Comparison of ENCODE assay signal across 23 cellular contexts in genomic region chr3:194852345-194852744, GRCh38.
A peak's percentile ranks its signal among the peaks of the same experiment; 100 is the strongest.
DNase-seq lines count a peak whose midpoint lies in the region; ATAC-seq, FAIRE-seq and TF ChIP-seq lines count a peak whose summit lies in the region.
"Had no signal": no experiment of that assay in that cellular context is flagged by ENCODE, and none has a peak within 500 bp of the region (broad histone marks: within the 10 kb centered on the region; RNA-seq: fewer than 3 reads in every experiment).

No MANE protein-coding gene starts in this region.

- 84% methylated on average over 22 of the region's 22 CpGs for WGBS in prostate gland
- WGBS in spleen, 5 donors = 73 to 82% (median 76%) methylated on average over 22 of the region's 22 CpGs

- no peak overlapping the region for H3K27ac Mint-ChIP-seq in activated naive CD4-positive, alpha-beta T cell treated with anti-CD3 and anti-CD28 coated beads for 36 hours
- H3K27ac Mint-ChIP-seq: CD4-positive, alpha-beta memory T cell; GM23338 had no signal

- FAIRE-seq in HTR-8/SVneo (lab: Jason Lieb, UNC) = no peak
- FAIRE-seq: A549, GM12878, GM19239 had no signal

- peak overlapping the region; percentile 25 for H2AFZ ChIP-seq in parathyroid adenoma
- H2AFZ ChIP-seq: GM23338 had no signal

- no peak overlapping the region for H3K4me3 Mint-ChIP-seq in activated naive CD4-positive, alpha-beta T cell treated with anti-CD3 and anti-CD28 coated beads for 36 hours
- H3K4me3 Mint-ChIP-seq: CD4-positive, alpha-beta memory T cell; GM23338; H9 had no signal

- no peaks in the 10 kb centered on the region for H3K27me3 ChIP-seq in parathyroid adenoma (ENCODE audit: control insufficient read depth, insufficient read depth, low read length)
- no peaks in the 10 kb centered on the region for H3K27me3 ChIP-seq in prostate gland (replicated peaks; ENCODE audit: insufficient read depth)
- H3K27me3 ChIP-seq in spleen (replicated peaks in 1 of 7) = no peaks in the 10 kb centered on the region
- H3K27me3 ChIP-seq: BE2C; BLaER1 treated with 17β-estradiol and CSF1 and Interleukin-3, amounts not matched to agents 10 nM and 100 nM had no signal

- ATAC-seq in HG03135 (IDR thresholded peaks at IDR 0.05; ENCODE audit: unreplicated experiment) = no peak
- ATAC-seq in left cardiac atrium = no peak
- ATAC-seq: A549, GM12878, HCT116 had no signal

- TF ChIP-seq CTCF in parathyroid adenoma (IDR thresholded peaks at IDR 0.05) (no peak), prostate gland (IDR thresholded peaks at IDR 0.05) (no peak), spleen (IDR thresholded peaks at IDR 0.05 in 8 of 11, conservative IDR thresholded peaks at IDR 0.05 in 3 of 11) (no peak)

- H3K9me3 Mint-ChIP-seq in activated naive CD4-positive, alpha-beta T cell treated with anti-CD3 and anti-CD28 coated beads for 36 hours = no peaks in the 10 kb centered on the region
- H3K9me3 Mint-ChIP-seq: CD4-positive, alpha-beta memory T cell; GM23338; H9 had no signal

- DNase-seq in ELF-1 (ENCODE audit: low read depth, low spot score) = peak; percentile 42
- no peak for DNase-seq in prostate gland (ENCODE audit: low spot score)
- no peak for DNase-seq in spleen
- no peak for DNase-seq in HTR-8/SVneo (ENCODE audit: insufficient read length, low spot score)
- no peak for DNase-seq in activated naive CD4-positive, alpha-beta T cell treated with anti-CD3 and anti-CD28 coated beads for 36 hours
- no peak for DNase-seq in left cardiac atrium
- DNase-seq: 8988T; ACHN; AML-193; BE2C; Calu3; CD4-positive, alpha-beta memory T cell; DND-41; GDM1; H9 had no signal

- H3K4me3 ChIP-seq in parathyroid adenoma (ENCODE audit: low read depth, low read length) (no peak overlapping the region), prostate gland (no peak overlapping the region), spleen (no peak overlapping the region)
- H3K4me3 ChIP-seq: A549; BLaER1 treated with 17β-estradiol and CSF1 and Interleukin-3, amounts not matched to agents 10 nM and 100 nM; GM12878; GM23338 had no signal

- intact Hi-C loops in prostate gland (cut with DNase I) = no loop called here
- intact Hi-C loops in spleen (cut with DNase I; ENCODE audit: low total_unique reads) = no loop called here
- intact Hi-C loops in activated naive CD4-positive, alpha-beta T cell treated with anti-CD3 and anti-CD28 coated beads for 36 hours (cut with micrococcal nuclease) = no loop called here
- intact Hi-C loops in left cardiac atrium (cut with DNase I) = no loop called here

- no peaks in the 10 kb centered on the region for H3K4me1 Mint-ChIP-seq in activated naive CD4-positive, alpha-beta T cell treated with anti-CD3 and anti-CD28 coated beads for 36 hours (ENCODE audit: low read depth)
- H3K4me1 Mint-ChIP-seq: CD4-positive, alpha-beta memory T cell had no signal

- H3K36me3 ChIP-seq in parathyroid adenoma (ENCODE audit: control insufficient read depth, insufficient read depth, low read length) = no peaks in the 10 kb centered on the region
- H3K36me3 ChIP-seq in prostate gland = no peaks in the 10 kb centered on the region
- H3K36me3 ChIP-seq in spleen = no peaks in the 10 kb centered on the region
- H3K36me3 ChIP-seq: BE2C; BLaER1 treated with 17β-estradiol and CSF1 and Interleukin-3, amounts not matched to agents 10 nM and 100 nM had no signal

- no peaks in the 10 kb centered on the region for H3K79me2 ChIP-seq in parathyroid adenoma

- CTCF ChIA-PET in activated naive CD4-positive, alpha-beta T cell treated with anti-CD3 and anti-CD28 coated beads for 36 hours (lab: Charles Lee) = interaction anchor here (0.9 kb wide), 1 partner anchor 150 kb away, joined by 3 read pairs; no protein-coding TSS in a partner anchor

- no peak overlapping the region for H3K4me2 ChIP-seq in parathyroid adenoma (ENCODE audit: low read length)
- H3K4me2 ChIP-seq: A549, GM23338 had no signal

- no peaks in the 10 kb centered on the region for H3K9me3 ChIP-seq in parathyroid adenoma (ENCODE audit: control insufficient read depth, low read length)
- no peaks in the 10 kb centered on the region for H3K9me3 ChIP-seq in prostate gland
- H3K9me3 ChIP-seq in spleen = no peaks in the 10 kb centered on the region
- H3K9me3 ChIP-seq: A549; BE2C; BLaER1 treated with 17β-estradiol and CSF1 and Interleukin-3, amounts not matched to agents 10 nM and 100 nM had no signal

- no peaks in the 10 kb centered on the region for H3K4me1 ChIP-seq in parathyroid adenoma
- H3K4me1 ChIP-seq in prostate gland (replicated peaks) = peaks cover 16% of the 10 kb centered on the region
- H3K4me1 ChIP-seq in spleen = peaks cover 0 to 19% (median 6%) of the 10 kb centered on the region in 6 donors
- H3K4me1 ChIP-seq: A549, BE2C had no signal

- H3K27ac ChIP-seq in parathyroid adenoma (no peak overlapping the region), prostate gland (peak overlapping the region; percentile 50 to 74), spleen (peak overlapping the region; percentile 52 to 86 (median 80))
- H3K27ac ChIP-seq: A549; BLaER1 treated with 17β-estradiol and CSF1 and Interleukin-3, amounts not matched to agents 10 nM and 100 nM had no signal

- no peak overlapping the region for H3K9ac ChIP-seq in parathyroid adenoma
- H3K9ac ChIP-seq: BLaER1 treated with 17β-estradiol and CSF1 and Interleukin-3, amounts not matched to agents 10 nM and 100 nM had no signal

- no peak for TF ChIP-seq POLR2A in prostate gland (IDR thresholded peaks at IDR 0.05)
- peak in 1 of 3 donors; percentile 30 for TF ChIP-seq POLR2A in spleen (IDR thresholded peaks at IDR 0.05)

- H3K36me3 Mint-ChIP-seq in activated naive CD4-positive, alpha-beta T cell treated with anti-CD3 and anti-CD28 coated beads for 36 hours (ENCODE audit: low read depth) = no peaks in the 10 kb centered on the region
- H3K36me3 Mint-ChIP-seq: CD4-positive, alpha-beta memory T cell had no signal

- no peaks in the 10 kb centered on the region for H3K27me3 Mint-ChIP-seq in activated naive CD4-positive, alpha-beta T cell treated with anti-CD3 and anti-CD28 coated beads for 36 hours (ENCODE audit: low read depth)
